Comparison of ENCODE assay signal across 14 cellular contexts in the genomic region with DNA sequence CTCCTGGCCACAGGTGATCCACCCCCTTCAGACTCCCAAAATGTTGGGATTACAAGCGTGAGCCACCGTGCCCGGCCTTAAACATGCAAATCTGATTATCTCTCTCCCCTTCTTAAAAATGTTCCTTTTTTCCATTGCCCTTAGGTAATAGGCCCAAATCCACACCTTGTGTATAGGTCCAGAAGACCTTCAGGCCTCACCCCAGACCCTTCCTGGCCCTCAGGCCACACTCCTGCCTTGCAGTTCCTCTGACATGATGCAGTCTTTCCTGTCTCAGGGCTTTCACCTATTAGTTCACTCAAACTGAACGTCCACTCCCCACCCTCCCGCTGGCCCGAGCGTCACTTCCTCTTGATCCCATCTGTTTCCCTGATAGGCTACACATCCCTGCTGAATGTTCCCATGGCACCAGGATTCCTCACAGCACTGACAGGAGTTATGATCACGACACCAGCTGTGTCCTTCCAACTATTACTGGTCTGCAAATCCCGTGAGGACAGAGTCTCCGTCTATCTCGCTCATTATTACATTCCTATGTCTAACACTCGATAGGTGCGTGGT. TPM values are rescaled to one million over a fixed set of nuclear protein-coding genes. Genes with fewer than 3 reads are reported as not detected.
"Had no signal": no experiment of that assay in that cellular context is flagged by ENCODE, and none has a peak within 500 bp of the region (broad histone marks: within the 10 kb centered on the region; RNA-seq: fewer than 3 reads in every experiment).

No MANE protein-coding gene starts in this region.

- DNase-seq: activated CD8-positive, alpha-beta memory T cell treated with anti-CD3 and anti-CD28 coated beads, Interleukin-2, amount 50 U/mL, for 4 hours; activated naive CD4-positive, alpha-beta T cell; foreskin melanocyte; kidney glomerular epithelial cell; natural killer cell; stimulated activated CD4-positive, alpha-beta T cell treated with anti-CD3 and anti-CD28 coated beads, Interleukin-4, amount 100 ng/mL, for 4 hours; stomach had no signal

- H3K9me3 Mint-ChIP-seq: activated CD8-positive, alpha-beta T cell treated with anti-CD3 and anti-CD28 coated beads for 36 hours; activated naive CD8-positive, alpha-beta T cell treated with anti-CD3 and anti-CD28 coated beads, Interleukin-2, amount 50 U/mL, for 24 hours; activated T-helper 1 cell treated with anti-CD3 and anti-CD28 coated beads, Interleukin-12 subunit alpha, Interleukin-12 subunit beta, Interleukin-2, Interleukin-4 antibody, amounts not matched to agents 30 ng/mL and 10 ng/mL and 1 ng/mL, durations not matched to agents 14 hours and 24 hours and 36 hours; natural killer cell had no signal

- H3K9me3 ChIP-seq: ascending aorta, stomach had no signal

- H3K36me3 ChIP-seq: ascending aorta, stomach had no signal

- H3K27ac ChIP-seq: ascending aorta, hepatocyte, stomach had no signal

- H3K4me3 Mint-ChIP-seq: activated CD8-positive, alpha-beta T cell treated with anti-CD3 and anti-CD28 coated beads for 36 hours; activated naive CD8-positive, alpha-beta T cell treated with anti-CD3 and anti-CD28 coated beads, Interleukin-2, amount 50 U/mL, for 24 hours; activated T-helper 1 cell treated with anti-CD3 and anti-CD28 coated beads, Interleukin-12 subunit alpha, Interleukin-12 subunit beta, Interleukin-2, Interleukin-4 antibody, amounts not matched to agents 30 ng/mL and 10 ng/mL and 1 ng/mL, durations not matched to agents 14 hours and 24 hours and 36 hours; natural killer cell had no signal

- H3K4me3 ChIP-seq: ascending aorta, hepatocyte, stomach had no signal

- H3K36me3 Mint-ChIP-seq: natural killer cell had no signal

- ATAC-seq: natural killer cell had no signal

- H3K27me3 ChIP-seq: ascending aorta, hepatocyte, stomach had no signal

- FAIRE-seq: colon, endothelial cell of umbilical vein had no signal

- H3K27ac Mint-ChIP-seq: activated CD8-positive, alpha-beta T cell treated with anti-CD3 and anti-CD28 coated beads for 36 hours; activated T-helper 1 cell treated with anti-CD3 and anti-CD28 coated beads, Interleukin-12 subunit alpha, Interleukin-12 subunit beta, Interleukin-2, Interleukin-4 antibody, amounts not matched to agents 30 ng/mL and 10 ng/mL and 1 ng/mL, durations not matched to agents 14 hours and 24 hours and 36 hours; natural killer cell had no signal

RNA-seq across cellular contexts. Expression of a gene that starts 46.4 kb away (rescaled TPM):
- total RNA-seq: activated CD8-positive, alpha-beta T cell treated with anti-CD3 and anti-CD28 coated beads for 36 hours; activated T-helper 1 cell treated with anti-CD3 and anti-CD28 coated beads, Interleukin-12 subunit alpha, Interleukin-12 subunit beta, Interleukin-2, Interleukin-4 antibody, amounts not matched to agents 30 ng/mL and 10 ng/mL and 1 ng/mL, durations not matched to agents 14 hours and 24 hours and 36 hours had no signal
- polyA plus RNA-seq: endothelial cell of umbilical vein had no signal
